ENCODE assay signal across 8 cellular contexts in the genomic region with DNA sequence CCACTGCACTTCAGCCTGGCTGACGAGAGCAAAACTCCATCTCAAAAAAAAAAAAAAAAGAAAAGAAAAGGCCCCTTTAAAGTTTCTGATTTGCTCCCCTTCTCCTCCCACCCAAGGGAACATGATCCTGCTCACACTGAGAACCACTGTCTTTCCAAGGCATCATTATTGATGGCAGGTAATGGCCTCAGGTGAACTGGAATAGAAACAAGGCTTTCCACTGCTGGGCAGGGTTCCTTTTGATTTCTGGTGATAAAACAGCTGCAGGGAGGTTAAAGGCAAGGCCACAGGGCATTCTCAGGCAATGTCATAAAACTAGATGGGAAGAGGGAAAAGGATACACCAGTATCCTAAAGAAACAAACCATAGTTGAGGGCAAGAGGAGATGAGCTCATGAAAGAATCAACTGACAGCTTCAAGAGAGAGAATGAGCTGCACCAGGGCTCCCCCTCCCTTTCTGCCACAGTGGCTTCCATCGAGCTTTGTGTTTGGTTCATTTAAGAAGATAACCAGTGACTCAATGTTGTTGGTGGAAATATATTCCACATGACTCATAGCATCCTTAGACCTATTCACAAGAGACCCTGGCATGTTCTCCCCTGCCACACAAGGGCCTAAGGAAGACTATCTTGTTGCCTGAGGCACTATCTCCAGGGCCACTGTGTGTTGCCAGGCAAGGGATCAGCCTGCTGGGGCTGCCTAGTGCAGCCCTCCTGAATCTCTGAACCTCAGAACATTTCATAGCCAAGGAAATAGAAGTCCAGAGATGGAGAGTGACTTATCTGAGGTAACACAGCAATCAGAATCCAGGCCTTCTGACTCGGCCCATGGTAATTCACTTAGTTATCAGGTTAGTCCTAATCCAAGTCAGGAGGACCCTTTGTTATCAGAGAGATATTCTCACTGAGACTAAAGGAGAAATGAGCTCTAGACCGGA.
DNase-seq lines count a peak whose midpoint lies in the region; ATAC-seq and TF ChIP-seq lines count a peak whose summit lies in the region.

No MANE protein-coding gene starts in this region.

- intact Hi-C loops in PC-3 (cut with micrococcal nuclease) (loop anchor here (5.0 kb wide), 1 partner anchor 239 kb away; no protein-coding TSS in a partner anchor), ovary (cut with DNase I) (no loop called here)

- no peaks in the 10 kb centered on the region for H4K20me1 ChIP-seq in PC-3 (ENCODE audit: low read length)

- H3K9me3 Mint-ChIP-seq in stimulated activated memory B cell treated with anti-CD40 and anti-IgM and Interleukin-4, amounts not matched to agents 10 μg/mL and 1 μg/mL and 100 μg/mL, for 72 hours = no peaks in the 10 kb centered on the region

- WGBS in ovary, 3 donors = 33 to 41% (median 40%) methylated on average over 4 of the region's 4 CpGs

- H3F3A ChIP-seq in PC-3 (ENCODE audit: low read length, unreplicated experiment) = no peaks in the 10 kb centered on the region

- H3K27me3 ChIP-seq in PC-3 (ENCODE audit: low read length) (no peaks in the 10 kb centered on the region), ovary (no peaks in the 10 kb centered on the region)

- peak overlapping the region; percentile 75 for H3K27ac ChIP-seq in PC-3 (ENCODE audit: low read length)
- peak overlapping the region; percentile 5 to 14 for H3K27ac ChIP-seq in ovary

- CTCF ChIA-PET in PC-3 (lab: Charles Lee) = interaction anchor here (0.5 to 0.9 kb wide), 4 partner anchors 9 to 651 kb away, joined by 3 to 7 read pairs (median 3); no protein-coding TSS in a partner anchor

- H3K4me1 ChIP-seq in PC-3 (ENCODE audit: insufficient read depth, low read length) = peaks cover 38% of the 10 kb centered on the region
- peaks cover 3% of the 10 kb centered on the region for H3K4me1 ChIP-seq in ovary (ENCODE audit: insufficient read depth)

- H3K27ac Mint-ChIP-seq in stimulated activated memory B cell treated with anti-CD40 and anti-IgM and Interleukin-4, amounts not matched to agents 10 μg/mL and 1 μg/mL and 100 μg/mL, for 72 hours = no peak overlapping the region

- H3K79me2 ChIP-seq in PC-3 (ENCODE audit: low read length) = no peaks in the 10 kb centered on the region

- H3K36me3 ChIP-seq in PC-3 (ENCODE audit: low read depth, low read length) (no peaks in the 10 kb centered on the region), ovary (no peaks in the 10 kb centered on the region)

- peak overlapping the region; percentile 1; the same call in 1 of the 2 replicates for H3K9ac ChIP-seq in PC-3 (ENCODE audit: low read length)

- BruUV-seq in PC-3 (replicated peaks; lab: Mats Ljungman, UMichigan) = no TSS peak

- H3K9me2 ChIP-seq in PC-3 (replicated peaks; ENCODE audit: low read length) = no peaks in the 10 kb centered on the region

- peak; percentile 87 for ATAC-seq in PC-3
- no peak for ATAC-seq in GM18498 (IDR thresholded peaks at IDR 0.05; ENCODE audit: unreplicated experiment)
- ATAC-seq in stimulated activated memory B cell treated with anti-CD40 and anti-IgM and Interleukin-4, amounts not matched to agents 10 μg/mL and 1 μg/mL and 100 μg/mL, for 72 hours = no peak

- POLR2A ChIA-PET in PC-3 (lab: Charles Lee; ENCODE audit: unreplicated experiment) = interaction anchor here (0.5 kb wide), 1 partner anchor 252 kb away, joined by 3 read pairs; no protein-coding TSS in a partner anchor

- DNase-seq in Daoy (ENCODE audit: low read depth) (peak; percentile 94), PC-3 (peak; percentile 96), fibroblast of peridontal ligament (ENCODE audit: extremely low read depth) (peak; percentile 97), ovary (peak in 4 of 5 donors; percentile 19 to 38 (median 24)), COR-L47 (lab: John Stamatoyannopoulos, UW) (no peak)
- DNase-seq in activated CD4-positive, alpha-beta T cell treated with anti-CD3 and anti-CD28 coated beads, Interleukin-2, amount 50 U/mL, for 48 hours = no peak

- H3K4me2 ChIP-seq in PC-3 (ENCODE audit: low read length) = peak overlapping the region; percentile 21

- no peaks in the 10 kb centered on the region for H3K4me1 Mint-ChIP-seq in stimulated activated memory B cell treated with anti-CD40 and anti-IgM and Interleukin-4, amounts not matched to agents 10 μg/mL and 1 μg/mL and 100 μg/mL, for 72 hours

- no peak overlapping the region for H3K4me3 Mint-ChIP-seq in stimulated activated memory B cell treated with anti-CD40 and anti-IgM and Interleukin-4, amounts not matched to agents 10 μg/mL and 1 μg/mL and 100 μg/mL, for 72 hours

- no peak overlapping the region for H3K4me3 ChIP-seq in PC-3 (ENCODE audit: low read length)
- no peak overlapping the region for H3K4me3 ChIP-seq in ovary

- no peaks in the 10 kb centered on the region for H3K9me3 ChIP-seq in PC-3 (ENCODE audit: low read length)
- no peaks in the 10 kb centered on the region for H3K9me3 ChIP-seq in ovary

- no peak overlapping the region for H2AFZ ChIP-seq in PC-3 (ENCODE audit: low read length)

- TF ChIP-seq POLR2A in ovary (IDR thresholded peaks at IDR 0.05) = no peak

- TF ChIP-seq CTCF in PC-3 (conservative IDR thresholded peaks at IDR 0.05; ENCODE audit: low read depth, low read length) (no peak), ovary (IDR thresholded peaks at IDR 0.05) (no peak)

- no peaks in the 10 kb centered on the region for H3K27me3 Mint-ChIP-seq in stimulated activated memory B cell treated with anti-CD40 and anti-IgM and Interleukin-4, amounts not matched to agents 10 μg/mL and 1 μg/mL and 100 μg/mL, for 72 hours

- H3K36me3 Mint-ChIP-seq in stimulated activated memory B cell treated with anti-CD40 and anti-IgM and Interleukin-4, amounts not matched to agents 10 μg/mL and 1 μg/mL and 100 μg/mL, for 72 hours = no peaks in the 10 kb centered on the region

- no peak for TF ChIP-seq EP300 in ovary (IDR thresholded peaks at IDR 0.05)

Comparison
In these comparisons a context has a peak if more than half of its experiments do, and no peak if none do; other contexts are left out.
1. DNase-seq: peak in Daoy (single experiment), PC-3 (single experiment), fibroblast of peridontal ligament (single experiment) and ovary (4 of 5); none in activated CD4-positive, alpha-beta T cell treated with anti-CD3 and anti-CD28 coated beads, Interleukin-2, amount 50 U/mL, for 48 hours (0 of 2) and COR-L47 (single experiment).